25 cellular contexts compared by ENCODE assay signal in the genomic region with DNA sequence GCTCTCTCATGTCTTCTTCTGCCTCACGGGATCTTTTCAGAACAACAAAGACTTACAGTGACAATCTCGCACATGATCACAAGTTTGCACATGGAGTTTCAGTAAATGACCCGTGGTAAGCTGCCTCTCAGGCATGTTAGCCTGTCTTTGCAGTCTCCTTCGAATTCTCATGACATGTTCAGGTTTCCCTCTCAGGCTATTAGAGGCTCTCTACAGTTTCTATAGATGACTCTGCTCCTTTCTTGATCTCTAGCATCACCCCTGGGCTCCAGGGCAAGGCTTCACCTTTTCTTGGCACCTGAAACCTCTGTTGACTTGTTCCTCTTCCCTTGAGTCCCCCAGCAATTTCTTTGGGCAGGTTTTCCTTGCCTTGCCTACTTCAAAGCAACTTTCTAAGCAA. TPM values are rescaled to one million over a fixed set of nuclear protein-coding genes. Genes with fewer than 3 reads are reported as not detected.
A peak's percentile ranks its signal among the peaks of the same experiment; 100 is the strongest.
DNase-seq lines count a peak whose midpoint lies in the region; ATAC-seq, FAIRE-seq and TF ChIP-seq lines count a peak whose summit lies in the region.
"Had no signal": no experiment of that assay in that cellular context is flagged by ENCODE, and none has a peak within 500 bp of the region (broad histone marks: within the 10 kb centered on the region; RNA-seq: fewer than 3 reads in every experiment).

No MANE protein-coding gene starts in this region.

- H2AFZ ChIP-seq in GM23338 (peak overlapping the region; percentile 17; the same call in 1 of the 2 replicates), H1 (ENCODE audit: low read length) (peak overlapping the region; percentile 28)

- peaks cover 18% of the 10 kb centered on the region for H3K4me1 Mint-ChIP-seq in GM23338
- peaks cover 6% of the 10 kb centered on the region for H3K4me1 Mint-ChIP-seq in CD14-positive monocyte
- H3K4me1 Mint-ChIP-seq in T-helper 2 cell treated with Interferon-gamma antibody and Interleukin-4, amounts not matched to agents 5 μg/mL and 100 μg/mL, for 36 hours (ENCODE audit: low read depth), result no peaks in the 10 kb centered on the region

- no peaks in the 10 kb centered on the region for H3K79me1 ChIP-seq in H1 (ENCODE audit: low read depth, low read length)

- H3K36me3 ChIP-seq in GM23338 (ENCODE audit: insufficient read depth), result no peaks in the 10 kb centered on the region
- H3K36me3 ChIP-seq in H1 (ENCODE audit: control insufficient read depth in 2 of 4, insufficient read depth in 4 of 4, low read length in 3 of 4), result no peaks in the 10 kb centered on the region
- H3K36me3 ChIP-seq: BE2C, BLaER1 had no signal

- H3K36me3 Mint-ChIP-seq in GM23338 (ENCODE audit: low read depth) (no peaks in the 10 kb centered on the region), CD14-positive monocyte (no peaks in the 10 kb centered on the region)
- H3K36me3 Mint-ChIP-seq in T-helper 2 cell treated with Interferon-gamma antibody and Interleukin-4, amounts not matched to agents 5 μg/mL and 100 μg/mL, for 36 hours (ENCODE audit: low read depth), result no peaks in the 10 kb centered on the region
- H3K36me3 Mint-ChIP-seq: CD8-positive, alpha-beta memory T cell had no signal

- peaks cover 8% of the 10 kb centered on the region for H3K4me1 ChIP-seq in GM23338 (ENCODE audit: insufficient read depth)
- peaks cover 0 to 6% (median 2%) of the 10 kb centered on the region in 4 experiments; a peak in 3 of 7 replicates for H3K4me1 ChIP-seq in H1 (replicated peaks in 1 of 4; ENCODE audit: control insufficient read depth in 3 of 4, insufficient read depth in 4 of 4, low read length in 3 of 4)
- H3K4me1 ChIP-seq: BE2C had no signal

- H2BK12ac ChIP-seq in H1 (ENCODE audit: low read depth, low read length), result no peak overlapping the region

- TF ChIP-seq POLR2A in H1 (IDR thresholded peaks at IDR 0.05; ENCODE audit: control extremely low read depth in 1 of 2, low read depth in 2 of 2, low read length in 2 of 2), result no peak

- CTCF ChIA-PET in H1 (lab: Charles Lee; ENCODE audit: partially characterized antibody), result no interaction called here

- no peak overlapping the region for H3K27ac Mint-ChIP-seq in GM23338
- H3K27ac Mint-ChIP-seq in CD14-positive monocyte, result no peak overlapping the region
- H3K27ac Mint-ChIP-seq in T-helper 2 cell treated with Interferon-gamma antibody and Interleukin-4, amounts not matched to agents 5 μg/mL and 100 μg/mL, for 36 hours, result no peak overlapping the region
- H3K27ac Mint-ChIP-seq: CD4-positive, alpha-beta T cell; CD8-positive, alpha-beta memory T cell had no signal

- H3K14ac ChIP-seq in H1 (ENCODE audit: insufficient read length), result no peak overlapping the region

- in situ Hi-C loops in SK-MEL-5 (cut with HindIII; ENCODE audit: low pct_unique_long_range_greater_than_20kb, low sequenced_read_pairs), result no loop called here

- H4K8ac ChIP-seq in H1 (ENCODE audit: extremely low read depth, insufficient read depth, low read length), result no peak overlapping the region

- no peak for TF ChIP-seq RAD21 in H1 (IDR thresholded peaks at IDR 0.05 in 1 of 2, conservative IDR thresholded peaks at IDR 0.05 in 1 of 2; ENCODE audit: low read depth in 2 of 2, low read length in 2 of 2)

- H3K27me3 Mint-ChIP-seq in GM23338 (ENCODE audit: insufficient read depth, low read depth, poor library complexity), result peaks cover 4% of the 10 kb centered on the region
- peaks cover 0 to 3% (median 0%) of the 10 kb centered on the region in 3 donors for H3K27me3 Mint-ChIP-seq in CD14-positive monocyte (ENCODE audit: low read depth in 3 of 3)
- H3K27me3 Mint-ChIP-seq in T-helper 2 cell treated with Interferon-gamma antibody and Interleukin-4, amounts not matched to agents 5 μg/mL and 100 μg/mL, for 36 hours (ENCODE audit: low read depth), result peaks cover 9% of the 10 kb centered on the region
- H3K27me3 Mint-ChIP-seq: CD4-positive, alpha-beta T cell had no signal

- no peak for TF ChIP-seq EP300 in H1 (IDR thresholded peaks at IDR 0.05; ENCODE audit: borderline replicate concordance in 1 of 2, low read depth in 2 of 2, low read length in 2 of 2)

- WGBS in H1 (ENCODE audit: extremely low coverage in 1 of 2, insufficient coverage in 1 of 2, insufficient read length in 1 of 2, insufficient replicate concordance in 2 of 2, low coverage in 1 of 2, low lambda C conversion rate in 2 of 2, missing lambda C conversion rate in 1 of 2), 2 experiments, result 78% methylated on average over 4 of the region's 4 CpGs; no CpG with 5 or more reads in 1 of the 2 experiments

- H3K9me3 ChIP-seq in H1 (ENCODE audit: insufficient read depth in 2 of 2, low read depth in 1 of 2, low read length in 1 of 2), result no peaks in the 10 kb centered on the region
- H3K9me3 ChIP-seq: BE2C had no signal

- H3K79me2 ChIP-seq in GM23338 (replicated peaks; ENCODE audit: insufficient read depth) (no peaks in the 10 kb centered on the region), H1 (ENCODE audit: control insufficient read depth in 1 of 2, insufficient read depth in 2 of 2, low read length in 2 of 2) (no peaks in the 10 kb centered on the region)

- H3K56ac ChIP-seq in H1 (replicated peaks; ENCODE audit: insufficient read length, low read depth, low read length), result no peak overlapping the region

- TF ChIP-seq CTCF in GM23338 (conservative IDR thresholded peaks at IDR 0.05; ENCODE audit: low read depth in 2 of 2) (no peak), H1 (IDR thresholded peaks at IDR 0.05; ENCODE audit: control extremely low read depth in 1 of 3, insufficient read depth in 1 of 3, low read depth in 1 of 3, low read length in 3 of 3) (no peak), CD14-positive monocyte (IDR thresholded peaks at IDR 0.05) (no peak)

- POLR2A ChIA-PET in H1 (lab: Charles Lee; ENCODE audit: partially characterized antibody), result no interaction called here

- H3K4me3 Mint-ChIP-seq in GM23338, result no peak overlapping the region
- no peak overlapping the region for H3K4me3 Mint-ChIP-seq in CD14-positive monocyte
- H3K4me3 Mint-ChIP-seq in T-helper 2 cell treated with Interferon-gamma antibody and Interleukin-4, amounts not matched to agents 5 μg/mL and 100 μg/mL, for 36 hours, result no peak overlapping the region
- H3K4me3 Mint-ChIP-seq: CD4-positive, alpha-beta T cell; CD8-positive, alpha-beta memory T cell had no signal

- H2BK15ac ChIP-seq in H1 (ENCODE audit: low read length), result no peak overlapping the region

- no peak overlapping the region for H2BK20ac ChIP-seq in H1 (ENCODE audit: low read length)

- no peak for ATAC-seq in GM23338
- no peak for ATAC-seq in HG02884 (IDR thresholded peaks at IDR 0.05; ENCODE audit: unreplicated experiment)

- no peak overlapping the region for H2BK5ac ChIP-seq in H1 (ENCODE audit: low read depth, low read length)

- DNase-seq in GM23338 (ENCODE audit: low spot score), result no peak
- DNase-seq in SK-MEL-5 (ENCODE audit: low read depth, low spot score), result peak; percentile 37
- no peak for DNase-seq in H1 (ENCODE audit: low read depth in 1 of 2, low spot score in 2 of 2)
- DNase-seq in CD14-positive monocyte (ENCODE audit: low spot score), result no peak
- no peak for DNase-seq in T-helper 2 cell treated with Interferon-gamma antibody and Interleukin-4, amounts not matched to agents 5 μg/mL and 100 μg/mL, for 36 hours (ENCODE audit: low spot score)
- DNase-seq in activated CD8-positive, alpha-beta memory T cell treated with anti-CD3 and anti-CD28 coated beads, Interleukin-2, amount 50 U/mL, for 48 hours, result no peak
- DNase-seq: 8988T; ACHN; BE2C; C1 segment of cervical spinal cord; CD4-positive, alpha-beta T cell; CD8-positive, alpha-beta memory T cell; COR-L47; DMS 273 treated with DMSO at 0.1 percent for 48 hours; DMS153; DMS53; DMS79; DND-41; EL; GDM1 had no signal

- H3K4me3 ChIP-seq in GM23338, result no peak overlapping the region
- no peak overlapping the region for H3K4me3 ChIP-seq in H1 (ENCODE audit: extremely low read depth in 1 of 4, insufficient read depth in 2 of 4, low read depth in 3 of 4, low read length in 4 of 4)
- H3K4me3 ChIP-seq: BLaER1 had no signal

- H3K4ac ChIP-seq in H1 (replicated peaks; ENCODE audit: insufficient read length, low read depth, low read length), result no peak overlapping the region

- no peaks in the 10 kb centered on the region for H3K9me3 Mint-ChIP-seq in GM23338
- H3K9me3 Mint-ChIP-seq in CD14-positive monocyte, result peaks cover 0 to 4% (median 0%) of the 10 kb centered on the region in 7 donors
- no peaks in the 10 kb centered on the region for H3K9me3 Mint-ChIP-seq in T-helper 2 cell treated with Interferon-gamma antibody and Interleukin-4, amounts not matched to agents 5 μg/mL and 100 μg/mL, for 36 hours
- H3K9me3 Mint-ChIP-seq: CD4-positive, alpha-beta T cell had no signal

- H3K27me3 ChIP-seq in GM23338 (ENCODE audit: insufficient read depth), result no peaks in the 10 kb centered on the region
- no peaks in the 10 kb centered on the region for H3K27me3 ChIP-seq in H1 (replicated peaks in 1 of 4; ENCODE audit: control insufficient read depth in 3 of 4, extremely low read depth in 1 of 4, insufficient read depth in 3 of 4, low read length in 3 of 4)
- H3K27me3 ChIP-seq: BE2C, BLaER1 had no signal

- no peak overlapping the region for H3K18ac ChIP-seq in H1 (ENCODE audit: extremely low read depth, low read length)

- H3K9me2 ChIP-seq in GM23338 (ENCODE audit: insufficient read depth), result 0 out of 2 replicates have a peak, but pooled peaks cover 2% of the 10 kb centered on the region

- intact Hi-C loops in CD14-positive monocyte (cut with micrococcal nuclease), result no loop called here

- H3K23me2 ChIP-seq in H1 (ENCODE audit: low read depth, low read length), result no peaks in the 10 kb centered on the region

- no peak overlapping the region; the same call in 1 of the 2 replicates for H2AK5ac ChIP-seq in H1 (ENCODE audit: low read depth, low read length)

- no peak overlapping the region for H3K23ac ChIP-seq in H1 (ENCODE audit: insufficient read length)

- no peak overlapping the region for H4K91ac ChIP-seq in H1 (replicated peaks; ENCODE audit: insufficient read length, low read length)

- H3K4me2 ChIP-seq in GM23338 (no peak overlapping the region), H1 (ENCODE audit: insufficient read depth in 1 of 2, low read depth in 2 of 2, low read length in 2 of 2) (no peak overlapping the region)
- H3K4me2 ChIP-seq: BLaER1 had no signal

- H3K9ac ChIP-seq in H1 (replicated peaks in 1 of 4; ENCODE audit: extremely low read depth in 1 of 4, low read depth in 3 of 4, low read length in 3 of 4), result no peak overlapping the region
- H3K9ac ChIP-seq: BLaER1 had no signal

- no peaks in the 10 kb centered on the region for H4K20me1 ChIP-seq in GM23338 (replicated peaks; ENCODE audit: insufficient read depth)
- H4K20me1 ChIP-seq in H1 (replicated peaks in 1 of 2; ENCODE audit: control insufficient read depth in 1 of 2, insufficient read depth in 2 of 2, low read length in 2 of 2), result no peaks in the 10 kb centered on the region
- H4K20me1 ChIP-seq: BLaER1 had no signal

- no peak overlapping the region for H3K27ac ChIP-seq in GM23338 (ENCODE audit: low read depth)
- no peak overlapping the region for H3K27ac ChIP-seq in H1 (ENCODE audit: low read depth, low read length)
- H3K27ac ChIP-seq: BLaER1 had no signal

- H3F3A ChIP-seq in GM23338 (replicated peaks; ENCODE audit: low read depth), result no peaks in the 10 kb centered on the region

- H2BK120ac ChIP-seq in H1 (replicated peaks; ENCODE audit: low read depth, low read length), result no peak overlapping the region

- FAIRE-seq in H1 (lab: Jason Lieb, UNC), result no peak
- FAIRE-seq: A204.1, GM12892, GM18507 had no signal

- H4K5ac ChIP-seq in H1 (ENCODE audit: insufficient read length, low read depth, low read length), result no peak overlapping the region

RNA-seq across cellular contexts. Expression of a gene that starts 23.0 kb away (rescaled TPM):
- total RNA-seq in GM23338 (2014; rRNA removed; shearing (Covaris generic)), result 0.35 TPM in 1 of 2 replicates, not detected in the other
- polyA plus RNA-seq in GM23338 (2016; fragmentation: Nextera tagmentation; extraction: Ambion mirVana), result 0.09 TPM in 1 of 2 replicates, not detected in the other
- 0.11 TPM in 1 of 2 replicates, not detected in the other for total RNA-seq in SK-MEL-5 (2014; rRNA removed; shearing (Covaris generic))
- not detected in 2 replicates for polyA plus RNA-seq in SK-MEL-5 (2015; cell fraction: cytosol; rRNA removed)
- 0.26 TPM in 1 of 2 replicates, not detected in the other for polyA plus RNA-seq in SK-MEL-5 (2015; cell fraction: nucleus; rRNA removed)
- total RNA-seq in H1 (2021; fragmentation: NEBNext Ultra II Directional; extraction: Animal tissue kit (Norgen Biotek cat#: 25700)), result 0.15 TPM in 1 of 2 replicates, not detected in the other
- polyA plus RNA-seq in H1 (2011; rRNA removed), result not detected in 2 replicates
- not detected for polyA plus RNA-seq in H1 (2011; cell fraction: cytosol; rRNA removed)
- not detected for polyA plus RNA-seq in H1 (2011; cell fraction: nucleus; rRNA removed)
- not detected in 4 replicates for polyA plus RNA-seq in H1 (2012, experiment 1 of 2)
- polyA plus RNA-seq in H1 (2012, experiment 2 of 2), result not detected
- polyA plus RNA-seq in H1 (2013, experiment 1 of 2), result not detected
- polyA plus RNA-seq in H1 (2013, experiment 2 of 2), result 0.02 TPM
- polyA minus RNA-seq in H1 (2011; rRNA and poly(A)+ RNA removed), result 0.10 and 0.16 TPM in 2 replicates
- not detected for polyA minus RNA-seq in H1 (2011; cell fraction: cytosol; rRNA and poly(A)+ RNA removed)
- not detected for polyA minus RNA-seq in H1 (2011; cell fraction: nucleus; rRNA and poly(A)+ RNA removed)
- not detected for polyA plus RNA-seq in CD14-positive monocyte
- total RNA-seq: CD4-positive, alpha-beta T cell; CD8-positive, alpha-beta memory T cell had no signal
- polyA plus RNA-seq: CD8-positive, alpha-beta memory T cell had no signal

RNA-seq across cellular contexts. Expression of a gene that starts 32.2 kb away (rescaled TPM):
- 42.0 and 57.7 TPM in 2 replicates for total RNA-seq in GM23338 (2014; rRNA removed; shearing (Covaris generic))
- 46.3 and 48.9 TPM in 2 replicates for polyA plus RNA-seq in GM23338 (2016; fragmentation: Nextera tagmentation; extraction: Ambion mirVana)
- 21.3 and 25.0 TPM in 2 replicates for total RNA-seq in SK-MEL-5 (2014; rRNA removed; shearing (Covaris generic))
- 23.2 and 26.5 TPM in 2 replicates for polyA plus RNA-seq in SK-MEL-5 (2015; cell fraction: cytosol; rRNA removed)
- 22.7 and 37.4 TPM in 2 replicates for polyA plus RNA-seq in SK-MEL-5 (2015; cell fraction: nucleus; rRNA removed)
- total RNA-seq in H1 (2021; fragmentation: NEBNext Ultra II Directional; extraction: Animal tissue kit (Norgen Biotek cat#: 25700)), result 36.8 and 41.0 TPM in 2 replicates
- polyA plus RNA-seq in H1 (2011; rRNA removed), result 14.1 and 26.1 TPM in 2 replicates
- 27.0 TPM for polyA plus RNA-seq in H1 (2011; cell fraction: cytosol; rRNA removed)
- polyA plus RNA-seq in H1 (2011; cell fraction: nucleus; rRNA removed), result 13.9 TPM
- polyA plus RNA-seq in H1 (2012, experiment 1 of 2), result 25.7 to 36.6 TPM (median 30.1 TPM) in 4 replicates
- polyA plus RNA-seq in H1 (2012, experiment 2 of 2), result 5.9 TPM
- polyA plus RNA-seq in H1 (2013, experiment 1 of 2), result 40.2 TPM
- polyA plus RNA-seq in H1 (2013, experiment 2 of 2), result 37.4 TPM
- 21.8 and 34.4 TPM in 2 replicates for polyA minus RNA-seq in H1 (2011; rRNA and poly(A)+ RNA removed)
- 23.9 TPM for polyA minus RNA-seq in H1 (2011; cell fraction: cytosol; rRNA and poly(A)+ RNA removed)
- 35.1 TPM for polyA minus RNA-seq in H1 (2011; cell fraction: nucleus; rRNA and poly(A)+ RNA removed)
- polyA plus RNA-seq in CD14-positive monocyte, result 1 to 10 TPM in 1 of 2 donors, under 1 TPM in 1; 0.53 to 1.0 TPM
